ENCODE assay signal across 1 cellular context in the genomic region with DNA sequence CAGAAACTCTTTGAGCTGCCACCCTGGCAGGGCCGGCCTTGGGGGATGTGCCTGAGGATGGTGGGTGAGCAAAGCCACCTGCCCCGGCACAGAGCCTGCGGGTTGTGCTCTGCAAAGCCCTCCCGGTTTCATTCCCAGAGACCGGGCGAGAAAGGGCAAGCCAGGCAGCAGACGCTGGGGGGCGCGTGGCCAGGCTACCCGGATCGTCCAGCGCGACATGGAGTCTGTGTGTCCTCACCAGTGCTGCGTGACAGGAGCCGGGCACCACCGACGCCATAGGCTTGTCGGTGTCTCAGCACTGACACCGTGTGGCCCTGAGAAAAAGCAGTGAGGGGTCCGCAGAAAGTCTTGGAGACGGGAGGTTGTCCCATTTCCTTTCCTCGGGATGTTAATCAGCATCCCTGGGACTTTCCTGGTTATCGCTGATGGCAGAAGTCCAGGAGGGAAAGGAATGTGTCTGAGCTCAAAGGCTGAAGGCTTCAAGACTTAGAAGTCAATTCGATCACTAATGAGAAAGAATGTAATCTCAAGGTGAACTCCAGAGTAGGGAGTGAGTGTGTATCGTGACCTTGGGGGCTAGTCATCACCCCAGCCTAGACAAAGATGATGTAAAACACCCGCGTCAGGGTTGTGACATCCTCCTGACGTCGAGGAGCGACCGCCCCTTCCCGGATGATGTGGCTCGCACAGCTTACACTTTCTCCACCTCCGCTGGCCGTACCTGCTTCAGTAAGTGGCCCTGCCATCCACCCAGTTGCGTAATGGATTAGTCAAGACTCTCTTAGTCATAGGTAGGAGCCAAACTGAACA.
TF ChIP-seq lines count a peak whose summit lies in the region.

No MANE protein-coding gene starts in this region.

TF ChIP-seq in H1, 55 proteins besides CTCF, POLR2A, EP300 and RAD21 (continued from another document):
- TF ChIP-seq, protein P1, sequence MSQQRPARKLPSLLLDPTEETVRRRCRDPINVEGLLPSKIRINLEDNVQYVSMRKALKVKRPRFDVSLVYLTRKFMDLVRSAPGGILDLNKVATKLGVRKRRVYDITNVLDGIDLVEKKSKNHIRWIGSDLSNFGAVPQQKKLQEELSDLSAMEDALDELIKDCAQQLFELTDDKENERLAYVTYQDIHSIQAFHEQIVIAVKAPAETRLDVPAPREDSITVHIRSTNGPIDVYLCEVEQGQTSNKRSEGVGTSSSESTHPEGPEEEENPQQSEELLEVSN (IDR thresholded peaks at IDR 0.05): peak; percentile 46
- TF ChIP-seq POLR2AphosphoS5 (IDR thresholded peaks at IDR 0.05; ENCODE audit: low read depth, low read length) (no peak; the same call in 1 of the 2 replicates), POU5F1 (IDR thresholded peaks at IDR 0.05; ENCODE audit: low read depth, low read length) (no peak), CHD1 (IDR thresholded peaks at IDR 0.05; ENCODE audit: low read depth, low read length) (no peak), SP1 (IDR thresholded peaks at IDR 0.05; ENCODE audit: low read depth, low read length) (0 out of 2 replicates have a peak, but pooled peaks have one; percentile 9), EGR1 (IDR thresholded peaks at IDR 0.05; ENCODE audit: borderline replicate concordance, low read depth, low read length) (no peak), SIX5 (IDR thresholded peaks at IDR 0.05; ENCODE audit: low read depth, low read length) (no peak), PHF8 (conservative IDR thresholded peaks at IDR 0.05; ENCODE audit: low read depth, low read length) (0 out of 2 replicates have a peak, but pooled peaks have one; percentile 7), BACH1 (IDR thresholded peaks at IDR 0.05; ENCODE audit: low read length) (no peak), TAF1 (IDR thresholded peaks at IDR 0.05; ENCODE audit: low read depth, low read length) (no peak), YY1 (IDR thresholded peaks at IDR 0.05; ENCODE audit: low read depth, low read length) (peak; percentile 86), CREB1 (IDR thresholded peaks at IDR 0.05) (peak; percentile 92), ZNF274 (IDR thresholded peaks at IDR 0.05; ENCODE audit: borderline replicate concordance, extremely low read depth, low read length) (no peak), SUZ12 (IDR thresholded peaks at IDR 0.05; ENCODE audit: low read length) (no peak), CBX8 (IDR thresholded peaks at IDR 0.05; ENCODE audit: borderline replicate concordance, low read depth, low read length) (no peak), MAFK (IDR thresholded peaks at IDR 0.05; ENCODE audit: low read depth, low read length) (no peak), JUND (IDR thresholded peaks at IDR 0.05; ENCODE audit: low read length) (peak; percentile 62; the same call in 1 of the 2 replicates), TCF12 (IDR thresholded peaks at IDR 0.05; ENCODE audit: low read depth, low read length) (no peak), HDAC2 (IDR thresholded peaks at IDR 0.05; ENCODE audit: borderline replicate concordance in 1 of 2, low read depth in 2 of 2, low read length in 2 of 2) (peak; percentile 54 to 88; a peak in 1 of 4 replicates), GABPA (IDR thresholded peaks at IDR 0.05; ENCODE audit: borderline replicate concordance, insufficient read depth, low read length) (no peak), ASH2L (IDR thresholded peaks at IDR 0.05; ENCODE audit: low read length) (no peak), KDM5A (IDR thresholded peaks at IDR 0.05; ENCODE audit: low read length) (no peak), TBP (IDR thresholded peaks at IDR 0.05; ENCODE audit: low read depth, low read length) (peak; percentile 81), NRF1 (IDR thresholded peaks at IDR 0.05; ENCODE audit: low read depth, low read length) (no peak), FOSL1 (IDR thresholded peaks at IDR 0.05; ENCODE audit: insufficient read depth, low read depth, low read length) (no peak), SAP30 (IDR thresholded peaks at IDR 0.05; ENCODE audit: insufficient read depth, insufficient replicate concordance, low read length) (no peak), NANOG (IDR thresholded peaks at IDR 0.05; ENCODE audit: insufficient read depth, low read depth, low read length, poor library complexity, severe bottlenecking) (no peak), JUN (IDR thresholded peaks at IDR 0.05; ENCODE audit: low read depth, low read length) (no peak), SIN3A (conservative IDR thresholded peaks at IDR 0.05 in 1 of 2, IDR thresholded peaks at IDR 0.05 in 1 of 2; ENCODE audit: low read depth in 1 of 2, low read length in 2 of 2) (0 out of 4 replicates have a peak, but pooled peaks of 1 of the 2 experiments have one; percentile 56), SRF (IDR thresholded peaks at IDR 0.05; ENCODE audit: low read depth, low read length) (no peak), CBX5 (IDR thresholded peaks at IDR 0.05; ENCODE audit: low read depth, low read length) (no peak), RNF2 (IDR thresholded peaks at IDR 0.05; ENCODE audit: borderline replicate concordance, low read depth, low read length, missing control alignments, poor library complexity, severe bottlenecking) (no peak), RXRA (IDR thresholded peaks at IDR 0.05; ENCODE audit: insufficient read depth, low read depth, low read length) (no peak), KDM4A (IDR thresholded peaks at IDR 0.05; ENCODE audit: low read depth, low read length, severe bottlenecking) (peak; percentile 61), RFX5 (IDR thresholded peaks at IDR 0.05; ENCODE audit: borderline replicate concordance, low read depth, low read length) (no peak), SP2 (IDR thresholded peaks at IDR 0.05; ENCODE audit: low read length) (no peak), KDM1A (IDR thresholded peaks at IDR 0.05; ENCODE audit: borderline replicate concordance, low read length) (no peak; the same call in 1 of the 2 replicates), BCL11A (IDR thresholded peaks at IDR 0.05; ENCODE audit: low read depth in 2 of 2, low read length in 2 of 2) (no peak), TEAD4 (IDR thresholded peaks at IDR 0.05; ENCODE audit: low read depth, low read length) (no peak), CEBPB (IDR thresholded peaks at IDR 0.05; ENCODE audit: low read depth, low read length) (peak; percentile 71), SP4 (IDR thresholded peaks at IDR 0.05; ENCODE audit: low read length) (no peak), BRCA1 (IDR thresholded peaks at IDR 0.05; ENCODE audit: low read depth, low read length) (no peak), TAF7 (optimal IDR thresholded peaks at IDR 0.05; ENCODE audit: borderline replicate concordance, low read depth, low read length) (peak; percentile 68), EZH2 (IDR thresholded peaks at IDR 0.05; ENCODE audit: low read depth, low read length, severe bottlenecking) (no peak), CTBP2 (IDR thresholded peaks at IDR 0.05; ENCODE audit: borderline replicate concordance, insufficient read depth, insufficient read length, low read length) (peak; percentile 83), RBBP5 (IDR thresholded peaks at IDR 0.05; ENCODE audit: borderline replicate concordance, low read depth, low read length) (no peak), CHD2 (IDR thresholded peaks at IDR 0.05; ENCODE audit: low read length) (no peak), GTF2F1 (IDR thresholded peaks at IDR 0.05; ENCODE audit: borderline replicate concordance, low read depth, low read length) (0 out of 2 replicates have a peak, but pooled peaks have one; percentile 12), HDAC6 (IDR thresholded peaks at IDR 0.05; ENCODE audit: low read depth, low read length) (no peak)
- TF ChIP-seq, protein P2, sequence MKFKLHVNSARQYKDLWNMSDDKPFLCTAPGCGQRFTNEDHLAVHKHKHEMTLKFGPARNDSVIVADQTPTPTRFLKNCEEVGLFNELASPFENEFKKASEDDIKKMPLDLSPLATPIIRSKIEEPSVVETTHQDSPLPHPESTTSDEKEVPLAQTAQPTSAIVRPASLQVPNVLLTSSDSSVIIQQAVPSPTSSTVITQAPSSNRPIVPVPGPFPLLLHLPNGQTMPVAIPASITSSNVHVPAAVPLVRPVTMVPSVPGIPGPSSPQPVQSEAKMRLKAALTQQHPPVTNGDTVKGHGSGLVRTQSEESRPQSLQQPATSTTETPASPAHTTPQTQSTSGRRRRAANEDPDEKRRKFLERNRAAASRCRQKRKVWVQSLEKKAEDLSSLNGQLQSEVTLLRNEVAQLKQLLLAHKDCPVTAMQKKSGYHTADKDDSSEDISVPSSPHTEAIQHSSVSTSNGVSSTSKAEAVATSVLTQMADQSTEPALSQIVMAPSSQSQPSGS (IDR thresholded peaks at IDR 0.05; ENCODE audit: low read length): 0 out of 2 replicates have a peak, but pooled peaks have one; percentile 20
- TF ChIP-seq, protein P3, sequence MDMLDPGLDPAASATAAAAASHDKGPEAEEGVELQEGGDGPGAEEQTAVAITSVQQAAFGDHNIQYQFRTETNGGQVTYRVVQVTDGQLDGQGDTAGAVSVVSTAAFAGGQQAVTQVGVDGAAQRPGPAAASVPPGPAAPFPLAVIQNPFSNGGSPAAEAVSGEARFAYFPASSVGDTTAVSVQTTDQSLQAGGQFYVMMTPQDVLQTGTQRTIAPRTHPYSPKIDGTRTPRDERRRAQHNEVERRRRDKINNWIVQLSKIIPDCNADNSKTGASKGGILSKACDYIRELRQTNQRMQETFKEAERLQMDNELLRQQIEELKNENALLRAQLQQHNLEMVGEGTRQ (IDR thresholded peaks at IDR 0.05; ENCODE audit: low read length): peak; percentile 23; the same call in 1 of the 2 replicates
- TF ChIP-seq, protein P4, sequence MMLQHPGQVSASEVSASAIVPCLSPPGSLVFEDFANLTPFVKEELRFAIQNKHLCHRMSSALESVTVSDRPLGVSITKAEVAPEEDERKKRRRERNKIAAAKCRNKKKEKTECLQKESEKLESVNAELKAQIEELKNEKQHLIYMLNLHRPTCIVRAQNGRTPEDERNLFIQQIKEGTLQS (IDR thresholded peaks at IDR 0.05; ENCODE audit: insufficient read depth, low read depth, low read length): no peak
- TF ChIP-seq, protein P5, sequence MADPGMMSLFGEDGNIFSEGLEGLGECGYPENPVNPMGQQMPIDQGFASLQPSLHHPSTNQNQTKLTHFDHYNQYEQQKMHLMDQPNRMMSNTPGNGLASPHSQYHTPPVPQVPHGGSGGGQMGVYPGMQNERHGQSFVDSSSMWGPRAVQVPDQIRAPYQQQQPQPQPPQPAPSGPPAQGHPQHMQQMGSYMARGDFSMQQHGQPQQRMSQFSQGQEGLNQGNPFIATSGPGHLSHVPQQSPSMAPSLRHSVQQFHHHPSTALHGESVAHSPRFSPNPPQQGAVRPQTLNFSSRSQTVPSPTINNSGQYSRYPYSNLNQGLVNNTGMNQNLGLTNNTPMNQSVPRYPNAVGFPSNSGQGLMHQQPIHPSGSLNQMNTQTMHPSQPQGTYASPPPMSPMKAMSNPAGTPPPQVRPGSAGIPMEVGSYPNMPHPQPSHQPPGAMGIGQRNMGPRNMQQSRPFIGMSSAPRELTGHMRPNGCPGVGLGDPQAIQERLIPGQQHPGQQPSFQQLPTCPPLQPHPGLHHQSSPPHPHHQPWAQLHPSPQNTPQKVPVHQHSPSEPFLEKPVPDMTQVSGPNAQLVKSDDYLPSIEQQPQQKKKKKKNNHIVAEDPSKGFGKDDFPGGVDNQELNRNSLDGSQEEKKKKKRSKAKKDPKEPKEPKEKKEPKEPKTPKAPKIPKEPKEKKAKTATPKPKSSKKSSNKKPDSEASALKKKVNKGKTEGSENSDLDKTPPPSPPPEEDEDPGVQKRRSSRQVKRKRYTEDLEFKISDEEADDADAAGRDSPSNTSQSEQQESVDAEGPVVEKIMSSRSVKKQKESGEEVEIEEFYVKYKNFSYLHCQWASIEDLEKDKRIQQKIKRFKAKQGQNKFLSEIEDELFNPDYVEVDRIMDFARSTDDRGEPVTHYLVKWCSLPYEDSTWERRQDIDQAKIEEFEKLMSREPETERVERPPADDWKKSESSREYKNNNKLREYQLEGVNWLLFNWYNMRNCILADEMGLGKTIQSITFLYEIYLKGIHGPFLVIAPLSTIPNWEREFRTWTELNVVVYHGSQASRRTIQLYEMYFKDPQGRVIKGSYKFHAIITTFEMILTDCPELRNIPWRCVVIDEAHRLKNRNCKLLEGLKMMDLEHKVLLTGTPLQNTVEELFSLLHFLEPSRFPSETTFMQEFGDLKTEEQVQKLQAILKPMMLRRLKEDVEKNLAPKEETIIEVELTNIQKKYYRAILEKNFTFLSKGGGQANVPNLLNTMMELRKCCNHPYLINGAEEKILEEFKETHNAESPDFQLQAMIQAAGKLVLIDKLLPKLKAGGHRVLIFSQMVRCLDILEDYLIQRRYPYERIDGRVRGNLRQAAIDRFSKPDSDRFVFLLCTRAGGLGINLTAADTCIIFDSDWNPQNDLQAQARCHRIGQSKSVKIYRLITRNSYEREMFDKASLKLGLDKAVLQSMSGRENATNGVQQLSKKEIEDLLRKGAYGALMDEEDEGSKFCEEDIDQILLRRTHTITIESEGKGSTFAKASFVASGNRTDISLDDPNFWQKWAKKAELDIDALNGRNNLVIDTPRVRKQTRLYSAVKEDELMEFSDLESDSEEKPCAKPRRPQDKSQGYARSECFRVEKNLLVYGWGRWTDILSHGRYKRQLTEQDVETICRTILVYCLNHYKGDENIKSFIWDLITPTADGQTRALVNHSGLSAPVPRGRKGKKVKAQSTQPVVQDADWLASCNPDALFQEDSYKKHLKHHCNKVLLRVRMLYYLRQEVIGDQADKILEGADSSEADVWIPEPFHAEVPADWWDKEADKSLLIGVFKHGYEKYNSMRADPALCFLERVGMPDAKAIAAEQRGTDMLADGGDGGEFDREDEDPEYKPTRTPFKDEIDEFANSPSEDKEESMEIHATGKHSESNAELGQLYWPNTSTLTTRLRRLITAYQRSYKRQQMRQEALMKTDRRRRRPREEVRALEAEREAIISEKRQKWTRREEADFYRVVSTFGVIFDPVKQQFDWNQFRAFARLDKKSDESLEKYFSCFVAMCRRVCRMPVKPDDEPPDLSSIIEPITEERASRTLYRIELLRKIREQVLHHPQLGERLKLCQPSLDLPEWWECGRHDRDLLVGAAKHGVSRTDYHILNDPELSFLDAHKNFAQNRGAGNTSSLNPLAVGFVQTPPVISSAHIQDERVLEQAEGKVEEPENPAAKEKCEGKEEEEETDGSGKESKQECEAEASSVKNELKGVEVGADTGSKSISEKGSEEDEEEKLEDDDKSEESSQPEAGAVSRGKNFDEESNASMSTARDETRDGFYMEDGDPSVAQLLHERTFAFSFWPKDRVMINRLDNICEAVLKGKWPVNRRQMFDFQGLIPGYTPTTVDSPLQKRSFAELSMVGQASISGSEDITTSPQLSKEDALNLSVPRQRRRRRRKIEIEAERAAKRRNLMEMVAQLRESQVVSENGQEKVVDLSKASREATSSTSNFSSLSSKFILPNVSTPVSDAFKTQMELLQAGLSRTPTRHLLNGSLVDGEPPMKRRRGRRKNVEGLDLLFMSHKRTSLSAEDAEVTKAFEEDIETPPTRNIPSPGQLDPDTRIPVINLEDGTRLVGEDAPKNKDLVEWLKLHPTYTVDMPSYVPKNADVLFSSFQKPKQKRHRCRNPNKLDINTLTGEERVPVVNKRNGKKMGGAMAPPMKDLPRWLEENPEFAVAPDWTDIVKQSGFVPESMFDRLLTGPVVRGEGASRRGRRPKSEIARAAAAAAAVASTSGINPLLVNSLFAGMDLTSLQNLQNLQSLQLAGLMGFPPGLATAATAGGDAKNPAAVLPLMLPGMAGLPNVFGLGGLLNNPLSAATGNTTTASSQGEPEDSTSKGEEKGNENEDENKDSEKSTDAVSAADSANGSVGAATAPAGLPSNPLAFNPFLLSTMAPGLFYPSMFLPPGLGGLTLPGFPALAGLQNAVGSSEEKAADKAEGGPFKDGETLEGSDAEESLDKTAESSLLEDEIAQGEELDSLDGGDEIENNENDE (IDR thresholded peaks at IDR 0.05; ENCODE audit: insufficient replicate concordance, low read length): no peak
- TF ChIP-seq, protein P6, sequence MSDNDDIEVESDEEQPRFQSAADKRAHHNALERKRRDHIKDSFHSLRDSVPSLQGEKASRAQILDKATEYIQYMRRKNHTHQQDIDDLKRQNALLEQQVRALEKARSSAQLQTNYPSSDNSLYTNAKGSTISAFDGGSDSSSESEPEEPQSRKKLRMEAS (IDR thresholded peaks at IDR 0.05): peak; percentile 84
